ENCODE assay signal across 9 cellular contexts in genomic region chr12:49043856-49044258, GRCh38. TPM values are rescaled to one million over a fixed set of nuclear protein-coding genes. Genes with fewer than 3 reads are reported as not detected.
DNase-seq lines count a peak whose midpoint lies in the region; ATAC-seq, FAIRE-seq and TF ChIP-seq lines count a peak whose summit lies in the region.
"Had no signal": no experiment of that assay in that cellular context is flagged by ENCODE, and none has a peak within 500 bp of the region (broad histone marks: within the 10 kb centered on the region; RNA-seq: fewer than 3 reads in every experiment).

No MANE protein-coding gene starts in this region.

- DNase-seq in DMS153 (lab: John Stamatoyannopoulos, UW), result peak; percentile 1
- peak; percentile 68 for DNase-seq in UCSD-AML1 (lab: John Stamatoyannopoulos, UW; ENCODE audit: unreplicated experiment)
- no peak for DNase-seq in GM12878 (ENCODE audit: low read depth, low spot score)
- DNase-seq in inferior parietal cortex (ENCODE audit: extremely low spot score), result peak; percentile 50
- DNase-seq in stimulated activated CD4-positive, alpha-beta T cell treated with anti-CD3 and anti-CD28 coated beads, Interleukin-4, amount 100 ng/mL, for 1 hour, result peak; percentile 83
- no peak for DNase-seq in KG1 (lab: John Stamatoyannopoulos, UW)

- WGBS in GM12878 (ENCODE audit: insufficient coverage, insufficient replicate concordance, low lambda C conversion rate, missing lambda C conversion rate), result 56% methylated on average over 11 of the region's 11 CpGs

- no peak for FAIRE-seq in GM12878 (lab: Jason Lieb, UNC)

- H2AFZ ChIP-seq in GM12878 (ENCODE audit: control insufficient read depth, low read depth, low read length), result no peak overlapping the region

- intact Hi-C loops in GM12878 (cut with micrococcal nuclease; ENCODE audit: unreplicated experiment), result no loop called here

- H3K27ac ChIP-seq in GM12878 (ENCODE audit: control insufficient read depth, insufficient read depth), result no peak overlapping the region
- H3K27ac ChIP-seq: SK-N-MC had no signal

- BruUV-seq in GM12878 (replicated peaks; lab: Mats Ljungman, UMichigan), result no TSS peak

- H3K9me3 ChIP-seq in GM12878 (replicated peaks; ENCODE audit: control insufficient read depth, insufficient read depth, low read length), result no peaks in the 10 kb centered on the region

- no peak overlapping the region for H3K4me2 ChIP-seq in GM12878 (ENCODE audit: control insufficient read depth, insufficient read depth)

- CTCF ChIA-PET in GM12878 (lab: Yijun Ruan, JAX), result interaction anchor here (0.6 to 4.4 kb wide), 27 partner anchors 12 to 194 kb away, joined by 3 to 44 read pairs (median 4); partner anchors contain the start of genes DDN, FKBP11, PRKAG1 and RHEBL1

- ATAC-seq in GM12878, result peak; percentile 87
- ATAC-seq in HG03460 (IDR thresholded peaks at IDR 0.05; ENCODE audit: unreplicated experiment), result no peak

- TF ChIP-seq POLR2A in GM12878 (IDR thresholded peaks at IDR 0.05; ENCODE audit: low read depth, low read length), result no peak

- H3K4me1 ChIP-seq in GM12878 (ENCODE audit: control insufficient read depth, insufficient read depth, low read length), result no peaks in the 10 kb centered on the region

- RAD21 ChIA-PET in GM12878 (lab: Charles Lee; ENCODE audit: unreplicated experiment), result interaction anchor here (1.0 to 2.7 kb wide), 2 partner anchors 24 to 47 kb away, joined by 3 to 14 read pairs; no protein-coding TSS in a partner anchor

- H3K36me3 ChIP-seq in GM12878 (ENCODE audit: control insufficient read depth in 2 of 2, insufficient read depth in 2 of 2, low read length in 1 of 2), result peaks cover 37 to 67% of the 10 kb centered on the region in 2 experiments

- peak; percentile 83 for TF ChIP-seq CTCF in LNCAP (IDR thresholded peaks at IDR 0.05)
- TF ChIP-seq CTCF in GM12878 (IDR thresholded peaks at IDR 0.05 in 2 of 3, conservative IDR thresholded peaks at IDR 0.05 in 1 of 3; ENCODE audit: control insufficient read depth in 2 of 3, extremely low read depth in 1 of 3, insufficient read depth in 1 of 3, low read depth in 3 of 3, low read length in 3 of 3), result peak; percentile 60 to 82 (median 77)

- H3K4me3 ChIP-seq in GM12878, result no peak overlapping the region
- H3K4me3 ChIP-seq: SK-N-MC had no signal

- SMC1A ChIA-PET in GM12878 (lab: Charles Lee; ENCODE audit: uncharacterized antibody, unreplicated experiment), result interaction anchor here (1.1 to 2.2 kb wide), 4 partner anchors 29 to 191 kb away, joined by 3 to 19 read pairs (median 4); no protein-coding TSS in a partner anchor

- H3K27me3 ChIP-seq in GM12878 (replicated peaks in 1 of 2; ENCODE audit: control insufficient read depth in 2 of 2, insufficient read depth in 2 of 2, low read length in 1 of 2), result no peaks in the 10 kb centered on the region

- H3K9ac ChIP-seq in GM12878 (ENCODE audit: control insufficient read depth, insufficient read depth, low read length), result no peak overlapping the region

- POLR2A ChIA-PET in GM12878 (lab: Charles Lee), result no interaction called here

- in situ Hi-C loops in GM12878 (cut with MboI), result no loop called here

- no peaks in the 10 kb centered on the region for H4K20me1 ChIP-seq in GM12878 (ENCODE audit: control insufficient read depth, insufficient read depth)

- no peak for TF ChIP-seq EP300 in GM12878 (IDR thresholded peaks at IDR 0.05; ENCODE audit: borderline replicate concordance in 1 of 2, control insufficient read depth in 1 of 2, low read depth in 2 of 2, low read length in 2 of 2)

- peak; percentile 38 for TF ChIP-seq RAD21 in GM12878 (IDR thresholded peaks at IDR 0.05; ENCODE audit: insufficient read depth, low read depth, low read length)

- no peaks in the 10 kb centered on the region for H3K79me2 ChIP-seq in GM12878 (ENCODE audit: control insufficient read depth, insufficient read depth, low read length)

RNA-seq across cellular contexts. Expression of gene KMT2D, which starts 16.7 kb away (rescaled TPM):
- total RNA-seq in GM12878 (2013; cell fraction: nucleolus; rRNA removed), result 68.5 and 83.4 TPM in 2 replicates
- total RNA-seq in GM12878 (2014; rRNA removed), result 10.7 and 13.3 TPM in 2 replicates
- total RNA-seq in GM12878 (2014; rRNA removed; fragmentation: Illumina TruSeq; extraction: Trizol), result 9.6 and 10.8 TPM in 2 replicates
- total RNA-seq in GM12878 (2021), result 57.9 and 71.5 TPM in 2 replicates
- polyA plus RNA-seq in GM12878 (2011; ENCODE audit: low read depth), result 9.2 TPM
- 4.6 and 7.9 TPM in 2 replicates for polyA plus RNA-seq in GM12878 (2011; rRNA removed)
- polyA plus RNA-seq in GM12878 (2011; cell fraction: cytosol; rRNA removed), result 9.5 and 10.4 TPM in 2 replicates
- 51.4 and 63.1 TPM in 2 replicates for polyA plus RNA-seq in GM12878 (2011; cell fraction: nucleus; rRNA removed)
- 21.0 and 22.3 TPM in 2 replicates for polyA plus RNA-seq in GM12878 (2012)
- 39.7 and 45.6 TPM in 2 replicates for polyA plus RNA-seq in GM12878 (2014; fragmentation: Illumina TruSeq; extraction: Trizol)
- polyA plus RNA-seq in GM12878 (2014; fragmentation: Nextera tagmentation; extraction: Ambion mirVana), result 1 to 10 TPM in 1 of 2 experiments, under 1 TPM in 1; 0.51 to 1.2 TPM
- polyA plus RNA-seq in GM12878 (2014; rRNA removed), result 32.7 and 33.8 TPM in 2 replicates
- 10 to 100 TPM; 10.1 to 10.6 TPM for polyA plus RNA-seq in GM12878 (2016; fragmentation: Nextera tagmentation; extraction: Ambion mirVana)
- polyA minus RNA-seq in GM12878 (2011; rRNA and poly(A)+ RNA removed), result 15.4 and 17.8 TPM in 2 replicates
- 25.7 and 28.3 TPM in 2 replicates for polyA minus RNA-seq in GM12878 (2011; cell fraction: cytosol; rRNA and poly(A)+ RNA removed)
- 13.2 and 31.3 TPM in 2 replicates for polyA minus RNA-seq in GM12878 (2011; cell fraction: nucleus; rRNA and poly(A)+ RNA removed)

RNA-seq across cellular contexts. Expression of gene PRKAG1, which starts 25.3 kb away (rescaled TPM):
- total RNA-seq in GM12878 (2013; cell fraction: nucleolus; rRNA removed), result 25.8 and 31.4 TPM in 2 replicates
- 49.5 and 58.1 TPM in 2 replicates for total RNA-seq in GM12878 (2014; rRNA removed)
- 62.6 and 62.8 TPM in 2 replicates for total RNA-seq in GM12878 (2014; rRNA removed; fragmentation: Illumina TruSeq; extraction: Trizol)
- total RNA-seq in GM12878 (2021), result 43.7 and 46.4 TPM in 2 replicates
- polyA plus RNA-seq in GM12878 (2011; ENCODE audit: low read depth), result 46.6 TPM
- polyA plus RNA-seq in GM12878 (2011; rRNA removed), result 91.6 and 102 TPM in 2 replicates
- 68.6 and 71.3 TPM in 2 replicates for polyA plus RNA-seq in GM12878 (2011; cell fraction: cytosol; rRNA removed)
- polyA plus RNA-seq in GM12878 (2011; cell fraction: nucleus; rRNA removed), result 39.9 and 44.5 TPM in 2 replicates
- polyA plus RNA-seq in GM12878 (2012), result 35.3 and 41.2 TPM in 2 replicates
- 80.9 and 102 TPM in 2 replicates for polyA plus RNA-seq in GM12878 (2014; fragmentation: Illumina TruSeq; extraction: Trizol)
- polyA plus RNA-seq in GM12878 (2014; fragmentation: Nextera tagmentation; extraction: Ambion mirVana), result 10 to 100 TPM; 61.5 to 70.9 TPM
- polyA plus RNA-seq in GM12878 (2014; rRNA removed), result 38.3 and 44.5 TPM in 2 replicates
- polyA plus RNA-seq in GM12878 (2016; fragmentation: Nextera tagmentation; extraction: Ambion mirVana), result 10 to 100 TPM; 58.5 to 60.3 TPM
- polyA minus RNA-seq in GM12878 (2011; rRNA and poly(A)+ RNA removed), result 45.2 and 54.1 TPM in 2 replicates
- 14.2 and 23.2 TPM in 2 replicates for polyA minus RNA-seq in GM12878 (2011; cell fraction: cytosol; rRNA and poly(A)+ RNA removed)
- 8.8 and 19.9 TPM in 2 replicates for polyA minus RNA-seq in GM12878 (2011; cell fraction: nucleus; rRNA and poly(A)+ RNA removed)

RNA-seq across cellular contexts. Expression of gene RHEBL1, which starts 25.9 kb away (rescaled TPM):
- total RNA-seq in GM12878 (2013; cell fraction: nucleolus; rRNA removed), result 1.9 and 3.7 TPM in 2 replicates
- total RNA-seq in GM12878 (2014; rRNA removed), result 8.7 and 11.0 TPM in 2 replicates
- 5.9 and 6.4 TPM in 2 replicates for total RNA-seq in GM12878 (2014; rRNA removed; fragmentation: Illumina TruSeq; extraction: Trizol)
- total RNA-seq in GM12878 (2021), result 7.2 and 7.9 TPM in 2 replicates
- 3.8 TPM for polyA plus RNA-seq in GM12878 (2011; ENCODE audit: low read depth)
- 13.1 and 15.3 TPM in 2 replicates for polyA plus RNA-seq in GM12878 (2011; rRNA removed)
- 14.7 and 20.5 TPM in 2 replicates for polyA plus RNA-seq in GM12878 (2011; cell fraction: cytosol; rRNA removed)
- 17.4 and 22.9 TPM in 2 replicates for polyA plus RNA-seq in GM12878 (2011; cell fraction: nucleus; rRNA removed)
- polyA plus RNA-seq in GM12878 (2012), result 6.2 and 6.8 TPM in 2 replicates
- polyA plus RNA-seq in GM12878 (2014; fragmentation: Illumina TruSeq; extraction: Trizol), result 5.5 and 6.2 TPM in 2 replicates
- 10 to 100 TPM; 17.9 to 18.7 TPM for polyA plus RNA-seq in GM12878 (2014; fragmentation: Nextera tagmentation; extraction: Ambion mirVana)
- polyA plus RNA-seq in GM12878 (2014; rRNA removed), result 9.2 and 11.1 TPM in 2 replicates
- 10 to 100 TPM; 13.0 to 14.5 TPM for polyA plus RNA-seq in GM12878 (2016; fragmentation: Nextera tagmentation; extraction: Ambion mirVana)
- 10.1 and 13.0 TPM in 2 replicates for polyA minus RNA-seq in GM12878 (2011; rRNA and poly(A)+ RNA removed)
- polyA minus RNA-seq in GM12878 (2011; cell fraction: cytosol; rRNA and poly(A)+ RNA removed), result 3.5 and 4.5 TPM in 2 replicates
- polyA minus RNA-seq in GM12878 (2011; cell fraction: nucleus; rRNA and poly(A)+ RNA removed), result 4.4 and 5.3 TPM in 2 replicates

RNA-seq across cellular contexts. Expression of gene DDN, which starts 44.7 kb away (rescaled TPM):
- total RNA-seq in GM12878 (2013; cell fraction: nucleolus; rRNA removed), result 3.6 and 4.6 TPM in 2 replicates
- total RNA-seq in GM12878 (2014; rRNA removed) (9.6 and 11.4 TPM in 2 replicates), GM12878 (2014; rRNA removed; fragmentation: Illumina TruSeq; extraction: Trizol) (5.1 and 5.5 TPM in 2 replicates), GM12878 (2021) (11.5 and 13.4 TPM in 2 replicates)
- polyA plus RNA-seq in GM12878 (2011; ENCODE audit: low read depth), result 1.5 TPM
- polyA plus RNA-seq in GM12878 (2011; rRNA removed) (1.5 and 2.0 TPM in 2 replicates), GM12878 (2014; fragmentation: Illumina TruSeq; extraction: Trizol) (3.0 and 6.1 TPM in 2 replicates), GM12878 (2014; fragmentation: Nextera tagmentation; extraction: Ambion mirVana) (under 1 TPM; 0.10 to 0.22 TPM), GM12878 (2014; rRNA removed) (7.4 and 10.1 TPM in 2 replicates), GM12878 (2016; fragmentation: Nextera tagmentation; extraction: Ambion mirVana) (1 to 10 TPM in 1 of 2 experiments, under 1 TPM in 1; 0.70 to 1.0 TPM)
- polyA plus RNA-seq in GM12878 (2011; cell fraction: cytosol; rRNA removed), result 2.1 and 2.6 TPM in 2 replicates
- 4.1 and 5.1 TPM in 2 replicates for polyA plus RNA-seq in GM12878 (2011; cell fraction: nucleus; rRNA removed)
- polyA plus RNA-seq in GM12878 (2012), result 2.3 and 2.7 TPM in 2 replicates
- 1.5 and 2.7 TPM in 2 replicates for polyA minus RNA-seq in GM12878 (2011; rRNA and poly(A)+ RNA removed)
- 1.3 and 1.5 TPM in 2 replicates for polyA minus RNA-seq in GM12878 (2011; cell fraction: cytosol; rRNA and poly(A)+ RNA removed)
- 1.7 and 2.6 TPM in 2 replicates for polyA minus RNA-seq in GM12878 (2011; cell fraction: nucleus; rRNA and poly(A)+ RNA removed)

RNA-seq across cellular contexts. Expression of gene DHH, which starts 50.7 kb away (rescaled TPM):
- total RNA-seq in GM12878 (2013; cell fraction: nucleolus; rRNA removed), result 0.15 and 0.22 TPM in 2 replicates
- total RNA-seq in GM12878 (2014; rRNA removed) (not detected in 2 replicates), GM12878 (2014; rRNA removed; fragmentation: Illumina TruSeq; extraction: Trizol) (0.05 TPM in 1 of 2 replicates, not detected in the other), GM12878 (2021) (not detected in 2 replicates)
- polyA plus RNA-seq in GM12878 (2011; ENCODE audit: low read depth), result not detected
- polyA plus RNA-seq in GM12878 (2011; rRNA removed) (0.01 TPM in 1 of 2 replicates, not detected in the other), GM12878 (2014; fragmentation: Illumina TruSeq; extraction: Trizol) (not detected in 2 replicates), GM12878 (2014; fragmentation: Nextera tagmentation; extraction: Ambion mirVana) (not detected), GM12878 (2014; rRNA removed) (0.11 TPM in 1 of 2 replicates, not detected in the other), GM12878 (2016; fragmentation: Nextera tagmentation; extraction: Ambion mirVana) (not detected)
- not detected in 2 replicates for polyA plus RNA-seq in GM12878 (2011; cell fraction: cytosol; rRNA removed)
- 0.03 and 0.06 TPM in 2 replicates for polyA plus RNA-seq in GM12878 (2011; cell fraction: nucleus; rRNA removed)
- not detected in 2 replicates for polyA plus RNA-seq in GM12878 (2012)
- polyA minus RNA-seq in GM12878 (2011; rRNA and poly(A)+ RNA removed), result not detected in 2 replicates
- not detected in 2 replicates for polyA minus RNA-seq in GM12878 (2011; cell fraction: cytosol; rRNA and poly(A)+ RNA removed)
- under 0.01 TPM in 1 of 2 replicates, not detected in the other for polyA minus RNA-seq in GM12878 (2011; cell fraction: nucleus; rRNA and poly(A)+ RNA removed)

Comparison
In these comparisons a context has a peak if more than half of its experiments do, and no peak if none do; other contexts are left out.
1. DNase-seq: peak in DMS153 (single experiment), UCSD-AML1 (single experiment), inferior parietal cortex (single experiment) and stimulated activated CD4-positive, alpha-beta T cell treated with anti-CD3 and anti-CD28 coated beads, Interleukin-4, amount 100 ng/mL, for 1 hour (single experiment); none in GM12878 (single experiment) and KG1 (single experiment).